Comparison of ENCODE assay signal across 13 cellular contexts in genomic region chr18:37438417-37439180, GRCh38.
"Had no signal": no experiment of that assay in that cellular context is flagged by ENCODE, and none has a peak within 500 bp of the region (broad histone marks: within the 10 kb centered on the region; RNA-seq: fewer than 3 reads in every experiment).

No MANE protein-coding gene starts in this region.

- H3K4me3 Mint-ChIP-seq: activated naive CD4-positive, alpha-beta T cell treated with anti-CD3 and anti-CD28 coated beads, Interleukin-2, amount 50 U/mL, for 24 hours; natural killer cell treated with Interleukin-12 subunit alpha and Interleukin-12 subunit beta and Interleukin-15 and Interleukin-18, amount 100 ng/mL, for 72 hours; stimulated activated memory B cell treated with anti-CD40 and anti-IgM and Interleukin-4, amounts not matched to agents 10 μg/mL and 1 μg/mL and 100 μg/mL, for 72 hours; type B pancreatic cell had no signal

- H3K9me3 Mint-ChIP-seq: activated naive CD4-positive, alpha-beta T cell treated with anti-CD3 and anti-CD28 coated beads, Interleukin-2, amount 50 U/mL, for 24 hours; natural killer cell treated with Interleukin-12 subunit alpha and Interleukin-12 subunit beta and Interleukin-15 and Interleukin-18, amount 100 ng/mL, for 72 hours; stimulated activated memory B cell treated with anti-CD40 and anti-IgM and Interleukin-4, amounts not matched to agents 10 μg/mL and 1 μg/mL and 100 μg/mL, for 72 hours; type B pancreatic cell had no signal

- H3K4me1 Mint-ChIP-seq: activated naive CD4-positive, alpha-beta T cell treated with anti-CD3 and anti-CD28 coated beads, Interleukin-2, amount 50 U/mL, for 24 hours; stimulated activated memory B cell treated with anti-CD40 and anti-IgM and Interleukin-4, amounts not matched to agents 10 μg/mL and 1 μg/mL and 100 μg/mL, for 72 hours had no signal

- H3K27ac Mint-ChIP-seq: activated naive CD4-positive, alpha-beta T cell treated with anti-CD3 and anti-CD28 coated beads, Interleukin-2, amount 50 U/mL, for 24 hours; natural killer cell treated with Interleukin-12 subunit alpha and Interleukin-12 subunit beta and Interleukin-15 and Interleukin-18, amount 100 ng/mL, for 72 hours; progenitor cell of endocrine pancreas; stimulated activated memory B cell treated with anti-CD40 and anti-IgM and Interleukin-4, amounts not matched to agents 10 μg/mL and 1 μg/mL and 100 μg/mL, for 72 hours; type B pancreatic cell had no signal

- DNase-seq: activated gamma-delta T cell treated with Interleukin-2 at 50 U/mL for 16 hours; activated T-cell treated with anti-CD3 and anti-CD28 coated beads, Interleukin-2, amount 50 U/mL, for 1 hour; anterior cingulate cortex; body of pancreas; heart left ventricle; retina; sigmoid colon; stimulated activated CD4-positive, alpha-beta T cell treated with anti-CD3 and anti-CD28 coated beads, Interleukin-15, amount 100 ng/mL, for 24 hours had no signal

- H3K27me3 Mint-ChIP-seq: activated naive CD4-positive, alpha-beta T cell treated with anti-CD3 and anti-CD28 coated beads, Interleukin-2, amount 50 U/mL, for 24 hours; type B pancreatic cell had no signal

- H3K36me3 Mint-ChIP-seq: activated naive CD4-positive, alpha-beta T cell treated with anti-CD3 and anti-CD28 coated beads, Interleukin-2, amount 50 U/mL, for 24 hours; natural killer cell treated with Interleukin-12 subunit alpha and Interleukin-12 subunit beta and Interleukin-15 and Interleukin-18, amount 100 ng/mL, for 72 hours; stimulated activated memory B cell treated with anti-CD40 and anti-IgM and Interleukin-4, amounts not matched to agents 10 μg/mL and 1 μg/mL and 100 μg/mL, for 72 hours; type B pancreatic cell had no signal
